ENCODE assay signal across 16 cellular contexts in the genomic region with DNA sequence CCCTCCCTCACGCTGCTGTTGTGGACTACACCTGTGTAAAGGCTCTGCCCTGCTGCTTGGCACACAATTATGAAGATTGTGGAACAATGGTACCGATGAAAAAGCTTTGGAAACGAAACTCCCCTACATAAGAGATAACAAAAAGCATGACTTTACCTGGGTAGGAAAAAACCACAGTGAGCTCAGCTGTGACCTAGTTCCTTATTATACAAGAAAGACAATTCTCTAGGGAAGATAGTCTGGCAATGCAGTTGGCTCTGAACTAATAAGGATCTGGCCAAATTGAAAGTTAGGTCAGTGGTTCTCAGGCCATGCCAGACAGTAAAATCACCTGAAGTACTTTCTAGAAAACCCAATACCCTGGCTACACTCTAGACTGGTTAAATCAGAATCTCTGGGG. TPM values are rescaled to one million over a fixed set of nuclear protein-coding genes. Genes with fewer than 3 reads are reported as not detected.
DNase-seq lines count a peak whose midpoint lies in the region; ATAC-seq and TF ChIP-seq lines count a peak whose summit lies in the region.
"Had no signal": no experiment of that assay in that cellular context is flagged by ENCODE, and none has a peak within 500 bp of the region (broad histone marks: within the 10 kb centered on the region; RNA-seq: fewer than 3 reads in every experiment).

No MANE protein-coding gene starts in this region.

- H3K27me3 Mint-ChIP-seq in activated CD8-positive, alpha-beta T cell treated with anti-CD3 and anti-CD28 coated beads, Interleukin-2, amount 10 ng/mL, durations not matched to agents 7 days and 5 days (ENCODE audit: low read depth): peaks cover 17% of the 10 kb centered on the region
- peaks cover 4% of the 10 kb centered on the region for H3K27me3 Mint-ChIP-seq in activated CD8-positive, alpha-beta T cell treated with anti-CD3 and anti-CD28 coated beads for 36 hours
- peaks cover 3% of the 10 kb centered on the region for H3K27me3 Mint-ChIP-seq in dendritic cell treated with granulocyte-macrophage colony-stimulating factor and Interleukin-4, amounts not matched to agents 40 ng/mL and 50 ng/mL, for 4 days
- peaks cover 4% of the 10 kb centered on the region for H3K27me3 Mint-ChIP-seq in Caco-2 (ENCODE audit: insufficient read depth, unreplicated experiment)

- BruUV-seq in Caco-2 (replicated peaks; lab: Mats Ljungman, UMichigan): no TSS peak

- H3K27ac ChIP-seq in Karpas-422 (ENCODE audit: low read length): no peak overlapping the region

- no peaks in the 10 kb centered on the region for H3K79me2 ChIP-seq in Karpas-422 (ENCODE audit: low read length)

- H3K4me1 ChIP-seq in Karpas-422 (ENCODE audit: low read length): peaks cover 23% of the 10 kb centered on the region
- H3K4me1 ChIP-seq in Caco-2: no peaks in the 10 kb centered on the region

- no peak for DNase-seq in activated CD8-positive, alpha-beta T cell treated with anti-CD3 and anti-CD28 coated beads, Interleukin-2, amount 10 ng/mL, durations not matched to agents 7 days and 5 days
- DNase-seq in activated CD8-positive, alpha-beta T cell treated with anti-CD3 and anti-CD28 coated beads for 36 hours: no peak
- DNase-seq in Karpas-422: peak; percentile 59
- no peak for DNase-seq in Caco-2
- DNase-seq: CD4-positive, alpha-beta T cell; DMS79; H7; MV-4-11; NCI-H1436 treated with DMSO at 0.1 percent for 48 hours; NCI-H2107; NCI-H345; NCI-H69 had no signal

- no peak overlapping the region for H3K4me3 Mint-ChIP-seq in activated CD8-positive, alpha-beta T cell treated with anti-CD3 and anti-CD28 coated beads, Interleukin-2, amount 10 ng/mL, durations not matched to agents 7 days and 5 days
- no peak overlapping the region for H3K4me3 Mint-ChIP-seq in activated CD8-positive, alpha-beta T cell treated with anti-CD3 and anti-CD28 coated beads for 36 hours
- no peak overlapping the region for H3K4me3 Mint-ChIP-seq in dendritic cell treated with granulocyte-macrophage colony-stimulating factor and Interleukin-4, amounts not matched to agents 40 ng/mL and 50 ng/mL, for 4 days
- no peak overlapping the region for H3K4me3 Mint-ChIP-seq in Caco-2 (ENCODE audit: unreplicated experiment)
- H3K4me3 Mint-ChIP-seq: CD4-positive, alpha-beta T cell had no signal

- no peak overlapping the region for H3K9ac ChIP-seq in Karpas-422 (ENCODE audit: low read length)

- H3K27me3 ChIP-seq in Karpas-422 (ENCODE audit: low read length): no peaks in the 10 kb centered on the region
- no peaks in the 10 kb centered on the region for H3K27me3 ChIP-seq in Caco-2 (replicated peaks; ENCODE audit: control insufficient read depth, insufficient read depth, low read length)

- peaks cover 38% of the 10 kb centered on the region for H3K4me1 Mint-ChIP-seq in activated CD8-positive, alpha-beta T cell treated with anti-CD3 and anti-CD28 coated beads, Interleukin-2, amount 10 ng/mL, durations not matched to agents 7 days and 5 days (ENCODE audit: low read depth)
- H3K4me1 Mint-ChIP-seq in activated CD8-positive, alpha-beta T cell treated with anti-CD3 and anti-CD28 coated beads for 36 hours (ENCODE audit: low read depth): peaks cover 15% of the 10 kb centered on the region
- H3K4me1 Mint-ChIP-seq in dendritic cell treated with granulocyte-macrophage colony-stimulating factor and Interleukin-4, amounts not matched to agents 40 ng/mL and 50 ng/mL, for 4 days (ENCODE audit: low read depth): peaks cover 46% of the 10 kb centered on the region
- peaks cover 6% of the 10 kb centered on the region for H3K4me1 Mint-ChIP-seq in Caco-2 (ENCODE audit: low read depth, unreplicated experiment)

- no peaks in the 10 kb centered on the region for H4K20me1 ChIP-seq in Karpas-422 (ENCODE audit: insufficient read depth, low read depth, low read length)

- H3K9me2 ChIP-seq in Karpas-422 (replicated peaks; ENCODE audit: insufficient read depth, low read length): no peaks in the 10 kb centered on the region

- H3K36me3 ChIP-seq in Karpas-422 (ENCODE audit: insufficient read depth, low read length) (no peaks in the 10 kb centered on the region), Caco-2 (ENCODE audit: control insufficient read depth, insufficient read depth, low read length) (no peaks in the 10 kb centered on the region)

- POLR2A ChIA-PET in activated CD8-positive, alpha-beta T cell treated with anti-CD3 and anti-CD28 coated beads, Interleukin-2, amount 10 ng/mL, durations not matched to agents 7 days and 5 days (lab: Charles Lee): interaction anchor here (1.9 kb wide), 1 partner anchor 76 kb away, joined by 5 read pairs; no protein-coding TSS in a partner anchor
- POLR2A ChIA-PET in activated CD8-positive, alpha-beta T cell treated with anti-CD3 and anti-CD28 coated beads for 36 hours (lab: Charles Lee): interaction anchor here (0.9 kb wide), 2 partner anchors 288 to 340 kb away, joined by 3 read pairs; no protein-coding TSS in a partner anchor
- POLR2A ChIA-PET in Caco-2 (lab: Charles Lee): interaction anchor here (1.1 kb wide), 1 partner anchor 168 kb away, joined by 4 read pairs; no protein-coding TSS in a partner anchor

- intact Hi-C loops in activated CD8-positive, alpha-beta T cell treated with anti-CD3 and anti-CD28 coated beads for 36 hours (cut with micrococcal nuclease): loop anchor here (5.0 kb wide), 1 partner anchor 455 kb away; no protein-coding TSS in a partner anchor
- intact Hi-C loops in dendritic cell treated with granulocyte-macrophage colony-stimulating factor and Interleukin-4, amounts not matched to agents 40 ng/mL and 50 ng/mL, for 4 days (cut with micrococcal nuclease): loop anchor here (5.0 kb wide), 1 partner anchor 95 kb away; no protein-coding TSS in a partner anchor
- intact Hi-C loops in Caco-2 (cut with micrococcal nuclease; ENCODE audit: unreplicated experiment): loop anchor here (2.0 kb wide), 1 partner anchor 457 kb away; no protein-coding TSS in a partner anchor

- CTCF ChIA-PET in activated CD8-positive, alpha-beta T cell treated with anti-CD3 and anti-CD28 coated beads, Interleukin-2, amount 10 ng/mL, durations not matched to agents 7 days and 5 days (lab: Charles Lee): interaction anchor here (0.8 to 13.8 kb wide), 36 partner anchors 9 to 624 kb away, joined by 3 to 386 read pairs (median 6); partner anchors contain the start of genes EXOSC7, TMEM158 and ZDHHC3
- CTCF ChIA-PET in activated CD8-positive, alpha-beta T cell treated with anti-CD3 and anti-CD28 coated beads for 36 hours (lab: Charles Lee): interaction anchor here (0.8 to 15.6 kb wide), 12 partner anchors 14 to 504 kb away, joined by 3 to 390 read pairs (median 5); partner anchors contain the start of gene TMEM158
- CTCF ChIA-PET in Caco-2 (lab: Charles Lee): interaction anchor here (1.0 to 3.8 kb wide), 4 partner anchors 13 to 252 kb away, joined by 3 to 66 read pairs (median 5); no protein-coding TSS in a partner anchor

- H3K4me3 ChIP-seq in Karpas-422 (ENCODE audit: low read length): no peak overlapping the region
- H3K4me3 ChIP-seq in Caco-2 (ENCODE audit: low read depth, low read length): no peak overlapping the region

- ATAC-seq in activated CD8-positive, alpha-beta T cell treated with anti-CD3 and anti-CD28 coated beads, Interleukin-2, amount 10 ng/mL, durations not matched to agents 7 days and 5 days: no peak
- no peak for ATAC-seq in activated CD8-positive, alpha-beta T cell treated with anti-CD3 and anti-CD28 coated beads for 36 hours
- ATAC-seq in GM18517 (IDR thresholded peaks at IDR 0.05; ENCODE audit: unreplicated experiment): no peak
- no peak for ATAC-seq in esophagus mucosa
- ATAC-seq: HepG2 had no signal

- no peaks in the 10 kb centered on the region for H3K9me3 Mint-ChIP-seq in activated CD8-positive, alpha-beta T cell treated with anti-CD3 and anti-CD28 coated beads, Interleukin-2, amount 10 ng/mL, durations not matched to agents 7 days and 5 days (ENCODE audit: insufficient read depth)
- no peaks in the 10 kb centered on the region for H3K9me3 Mint-ChIP-seq in activated CD8-positive, alpha-beta T cell treated with anti-CD3 and anti-CD28 coated beads for 36 hours
- no peaks in the 10 kb centered on the region for H3K9me3 Mint-ChIP-seq in dendritic cell treated with granulocyte-macrophage colony-stimulating factor and Interleukin-4, amounts not matched to agents 40 ng/mL and 50 ng/mL, for 4 days
- no peaks in the 10 kb centered on the region for H3K9me3 Mint-ChIP-seq in Caco-2 (ENCODE audit: unreplicated experiment)
- H3K9me3 Mint-ChIP-seq: CD4-positive, alpha-beta T cell had no signal

- TF ChIP-seq CTCF in activated CD8-positive, alpha-beta T cell treated with anti-CD3 and anti-CD28 coated beads for 36 hours (IDR thresholded peaks at IDR 0.05): no peak
- TF ChIP-seq CTCF in Caco-2 (IDR thresholded peaks at IDR 0.05; ENCODE audit: insufficient read depth in 1 of 2, low read depth in 1 of 2, low read length in 1 of 2, severe bottlenecking in 1 of 2, unreplicated experiment in 1 of 2): no peak

- H3K4me2 ChIP-seq in Karpas-422 (ENCODE audit: low read depth, low read length, poor library complexity, severe bottlenecking): no peak overlapping the region

- peak overlapping the region; percentile 78 for H3K27ac Mint-ChIP-seq in activated CD8-positive, alpha-beta T cell treated with anti-CD3 and anti-CD28 coated beads, Interleukin-2, amount 10 ng/mL, durations not matched to agents 7 days and 5 days
- no peak overlapping the region for H3K27ac Mint-ChIP-seq in activated CD8-positive, alpha-beta T cell treated with anti-CD3 and anti-CD28 coated beads for 36 hours
- peak overlapping the region; percentile 27 for H3K27ac Mint-ChIP-seq in dendritic cell treated with granulocyte-macrophage colony-stimulating factor and Interleukin-4, amounts not matched to agents 40 ng/mL and 50 ng/mL, for 4 days
- no peak overlapping the region for H3K27ac Mint-ChIP-seq in Caco-2 (ENCODE audit: unreplicated experiment)
- H3K27ac Mint-ChIP-seq: CD4-positive, alpha-beta T cell had no signal

- H3K9me3 ChIP-seq in Karpas-422 (ENCODE audit: low read length): no peaks in the 10 kb centered on the region
- H3K9me3 ChIP-seq in Caco-2: no peaks in the 10 kb centered on the region

- H3K36me3 Mint-ChIP-seq in activated CD8-positive, alpha-beta T cell treated with anti-CD3 and anti-CD28 coated beads, Interleukin-2, amount 10 ng/mL, durations not matched to agents 7 days and 5 days (ENCODE audit: low read depth): no peaks in the 10 kb centered on the region
- no peaks in the 10 kb centered on the region for H3K36me3 Mint-ChIP-seq in activated CD8-positive, alpha-beta T cell treated with anti-CD3 and anti-CD28 coated beads for 36 hours (ENCODE audit: low read depth)
- H3K36me3 Mint-ChIP-seq in dendritic cell treated with granulocyte-macrophage colony-stimulating factor and Interleukin-4, amounts not matched to agents 40 ng/mL and 50 ng/mL, for 4 days (ENCODE audit: low read depth): no peaks in the 10 kb centered on the region
- H3K36me3 Mint-ChIP-seq in Caco-2 (ENCODE audit: insufficient read depth, unreplicated experiment): no peaks in the 10 kb centered on the region

- no peak overlapping the region for H2AFZ ChIP-seq in Karpas-422 (ENCODE audit: low read length)

RNA-seq across cellular contexts. Expression of gene CLEC3B, which starts 16.1 kb away (rescaled TPM):
- under 1 TPM; 0.29 TPM for total RNA-seq in activated CD8-positive, alpha-beta T cell treated with anti-CD3 and anti-CD28 coated beads, Interleukin-2, amount 10 ng/mL, durations not matched to agents 7 days and 5 days
- total RNA-seq in activated CD8-positive, alpha-beta T cell treated with anti-CD3 and anti-CD28 coated beads for 36 hours: not detected
- not detected in 2 replicates for total RNA-seq in Karpas-422 (2014; rRNA removed; shearing (Covaris generic); ENCODE audit: low replicate concordance)
- 1.1 TPM in 1 of 2 replicates, not detected in the other for total RNA-seq in Caco-2 (2022)
- total RNA-seq in esophagus mucosa: 3.1 TPM
- total RNA-seq: H7, HepG2 had no signal

Comparison
In these comparisons a context has a peak if more than half of its experiments do, and no peak if none do; other contexts are left out.
1. H3K27ac Mint-ChIP-seq: peak in activated CD8-positive, alpha-beta T cell treated with anti-CD3 and anti-CD28 coated beads, Interleukin-2, amount 10 ng/mL, durations not matched to agents 7 days and 5 days (single experiment) and dendritic cell treated with granulocyte-macrophage colony-stimulating factor and Interleukin-4, amounts not matched to agents 40 ng/mL and 50 ng/mL, for 4 days (single experiment); none in activated CD8-positive, alpha-beta T cell treated with anti-CD3 and anti-CD28 coated beads for 36 hours (single experiment) and Caco-2 (single experiment).